Comparison of ENCODE assay signal across 11 cellular contexts in genomic region chr22:46079093-46079860, GRCh38.
A peak's percentile ranks its signal among the peaks of the same experiment; 100 is the strongest.
DNase-seq lines count a peak whose midpoint lies in the region; ATAC-seq and TF ChIP-seq lines count a peak whose summit lies in the region.
"Had no signal": no experiment of that assay in that cellular context is flagged by ENCODE, and none has a peak within 500 bp of the region (broad histone marks: within the 10 kb centered on the region; RNA-seq: fewer than 3 reads in every experiment).

No MANE protein-coding gene starts in this region.

- in situ Hi-C loops in astrocyte of the cerebellum (cut with HindIII; ENCODE audit: low sequenced_read_pairs): loop anchor here (5.0 to 10.0 kb wide), 2 partner anchors 57 to 74 kb away; no protein-coding TSS in a partner anchor

- H3K36me3 Mint-ChIP-seq in activated T-helper 17 cell treated with anti-CD3 and anti-CD28 coated beads, Interleukin-2, amount 50 U/mL, for 72 hours (ENCODE audit: low read depth): peaks cover 9% of the 10 kb centered on the region

- intact Hi-C loops in left ventricle myocardium inferior (cut with micrococcal nuclease): no loop called here
- intact Hi-C loops in spleen (cut with DNase I; ENCODE audit: low total_unique reads): loop anchor here (10.0 kb wide), 1 partner anchor 74 kb away; no protein-coding TSS in a partner anchor

- DNase-seq in HFF-Myc (ENCODE audit: extremely low read depth, low read depth): no peak
- no peak for DNase-seq in astrocyte of the cerebellum (ENCODE audit: low read depth)
- DNase-seq in left ventricle myocardium inferior: peak; percentile 27
- DNase-seq in spleen: peak; percentile 61
- DNase-seq in Ammon's horn (ENCODE audit: low spot score): no peak
- DNase-seq in SHP77 (lab: John Stamatoyannopoulos, UW): no peak
- DNase-seq: activated CD4-positive, alpha-beta T cell treated with anti-CD3 and anti-CD28 coated beads for 48 hours; DMS53; trophoblast cell had no signal

- no peak overlapping the region for H3K4me3 Mint-ChIP-seq in activated T-helper 17 cell treated with anti-CD3 and anti-CD28 coated beads, Interleukin-2, amount 50 U/mL, for 72 hours

- H3K4me1 Mint-ChIP-seq in activated T-helper 17 cell treated with anti-CD3 and anti-CD28 coated beads, Interleukin-2, amount 50 U/mL, for 72 hours: peaks cover 9% of the 10 kb centered on the region

- H3K27ac Mint-ChIP-seq in activated T-helper 17 cell treated with anti-CD3 and anti-CD28 coated beads, Interleukin-2, amount 50 U/mL, for 72 hours: no peak overlapping the region

- no peak for ATAC-seq in activated T-helper 17 cell treated with anti-CD3 and anti-CD28 coated beads, Interleukin-2, amount 50 U/mL, for 72 hours (replicated peaks)
- no peak for ATAC-seq in GM21717 (IDR thresholded peaks at IDR 0.05; ENCODE audit: unreplicated experiment)

- 59 to 81% (median 66%) methylated on average over 10 to 21 of the region's 21 CpGs for WGBS in spleen, 5 donors

- TF ChIP-seq CTCF in HFF-Myc (IDR thresholded peaks at IDR 0.05; ENCODE audit: low read depth, low read length, missing control alignments) (no peak), astrocyte of the cerebellum (IDR thresholded peaks at IDR 0.05; ENCODE audit: low read depth, low read length, missing control alignments) (no peak), left ventricle myocardium inferior (IDR thresholded peaks at IDR 0.05; ENCODE audit: borderline replicate concordance) (no peak), spleen (IDR thresholded peaks at IDR 0.05 in 8 of 11, conservative IDR thresholded peaks at IDR 0.05 in 3 of 11) (no peak)

- H3K4me1 ChIP-seq in left ventricle myocardium inferior (peaks cover 100% of the 10 kb centered on the region), spleen (peaks cover 15 to 100% (median 85%) of the 10 kb centered on the region in 6 donors)

- H3K9me3 Mint-ChIP-seq in activated T-helper 17 cell treated with anti-CD3 and anti-CD28 coated beads, Interleukin-2, amount 50 U/mL, for 72 hours: no peaks in the 10 kb centered on the region

- H3K4me3 ChIP-seq in HFF-Myc (replicated peaks; ENCODE audit: low read depth, low read length) (peak overlapping the region; percentile 69), astrocyte of the cerebellum (ENCODE audit: low read depth, low read length) (peak overlapping the region; percentile 98), left ventricle myocardium inferior (peak overlapping the region; percentile 96), spleen (peak overlapping the region in 6 of 8 donors; percentile 23 to 97 (median 30))

- H3K27ac ChIP-seq in left ventricle myocardium inferior (replicated peaks) (peak overlapping the region; percentile 100), spleen (peak overlapping the region; percentile 80 to 98 (median 92))

- no peaks in the 10 kb centered on the region for H3K27me3 Mint-ChIP-seq in activated T-helper 17 cell treated with anti-CD3 and anti-CD28 coated beads, Interleukin-2, amount 50 U/mL, for 72 hours

- H3K27me3 ChIP-seq in left ventricle myocardium inferior (ENCODE audit: low read depth): no peaks in the 10 kb centered on the region
- no peaks in the 10 kb centered on the region for H3K27me3 ChIP-seq in spleen (replicated peaks in 1 of 7)

- H3K36me3 ChIP-seq in left ventricle myocardium inferior (peaks cover 16% of the 10 kb centered on the region), spleen (peaks cover 0 to 78% (median 5%) of the 10 kb centered on the region in 6 donors)

- no peak for TF ChIP-seq POLR2A in spleen (IDR thresholded peaks at IDR 0.05)

- no peaks in the 10 kb centered on the region for H3K9me3 ChIP-seq in left ventricle myocardium inferior (replicated peaks)
- no peaks in the 10 kb centered on the region for H3K9me3 ChIP-seq in spleen

Comparison
In these comparisons a context has a peak if more than half of its experiments do, and no peak if none do; other contexts are left out.
1. DNase-seq: peak in left ventricle myocardium inferior (single experiment) and spleen (single experiment); none in HFF-Myc (single experiment), astrocyte of the cerebellum (single experiment), Ammon's horn (single experiment) and SHP77 (0 of 2).
2. H3K4me3 ChIP-seq: peak in every context shown above with its lines; median percentile 98 in astrocyte of the cerebellum; 96 in left ventricle myocardium inferior; 69 in HFF-Myc; 30 in spleen.